Comparison of ENCODE assay signal across 1 cellular context in genomic region chr9:108837530-108837929, GRCh38.
TF ChIP-seq lines count a peak whose summit lies in the region.

No MANE protein-coding gene starts in this region.

TF ChIP-seq in A549, 52 proteins besides CTCF, POLR2A, EP300 and RAD21:
- TF ChIP-seq, protein P1, sequence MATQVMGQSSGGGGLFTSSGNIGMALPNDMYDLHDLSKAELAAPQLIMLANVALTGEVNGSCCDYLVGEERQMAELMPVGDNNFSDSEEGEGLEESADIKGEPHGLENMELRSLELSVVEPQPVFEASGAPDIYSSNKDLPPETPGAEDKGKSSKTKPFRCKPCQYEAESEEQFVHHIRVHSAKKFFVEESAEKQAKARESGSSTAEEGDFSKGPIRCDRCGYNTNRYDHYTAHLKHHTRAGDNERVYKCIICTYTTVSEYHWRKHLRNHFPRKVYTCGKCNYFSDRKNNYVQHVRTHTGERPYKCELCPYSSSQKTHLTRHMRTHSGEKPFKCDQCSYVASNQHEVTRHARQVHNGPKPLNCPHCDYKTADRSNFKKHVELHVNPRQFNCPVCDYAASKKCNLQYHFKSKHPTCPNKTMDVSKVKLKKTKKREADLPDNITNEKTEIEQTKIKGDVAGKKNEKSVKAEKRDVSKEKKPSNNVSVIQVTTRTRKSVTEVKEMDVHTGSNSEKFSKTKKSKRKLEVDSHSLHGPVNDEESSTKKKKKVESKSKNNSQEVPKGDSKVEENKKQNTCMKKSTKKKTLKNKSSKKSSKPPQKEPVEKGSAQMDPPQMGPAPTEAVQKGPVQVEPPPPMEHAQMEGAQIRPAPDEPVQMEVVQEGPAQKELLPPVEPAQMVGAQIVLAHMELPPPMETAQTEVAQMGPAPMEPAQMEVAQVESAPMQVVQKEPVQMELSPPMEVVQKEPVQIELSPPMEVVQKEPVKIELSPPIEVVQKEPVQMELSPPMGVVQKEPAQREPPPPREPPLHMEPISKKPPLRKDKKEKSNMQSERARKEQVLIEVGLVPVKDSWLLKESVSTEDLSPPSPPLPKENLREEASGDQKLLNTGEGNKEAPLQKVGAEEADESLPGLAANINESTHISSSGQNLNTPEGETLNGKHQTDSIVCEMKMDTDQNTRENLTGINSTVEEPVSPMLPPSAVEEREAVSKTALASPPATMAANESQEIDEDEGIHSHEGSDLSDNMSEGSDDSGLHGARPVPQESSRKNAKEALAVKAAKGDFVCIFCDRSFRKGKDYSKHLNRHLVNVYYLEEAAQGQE (IDR thresholded peaks at IDR 0.05): no peak
- TF ChIP-seq MAZ (IDR thresholded peaks at IDR 0.05; ENCODE audit: borderline replicate concordance, low read depth, low read length) (no peak), MYC (IDR thresholded peaks at IDR 0.05; ENCODE audit: borderline replicate concordance, low read length) (no peak), ZFP36 (IDR thresholded peaks at IDR 0.05; ENCODE audit: borderline replicate concordance, partially characterized antibody) (no peak), SREBF2 (IDR thresholded peaks at IDR 0.05) (no peak), JUNB (IDR thresholded peaks at IDR 0.05) (no peak), ZSCAN20 (CRISPR knock-in tag; IDR thresholded peaks at IDR 0.05) (no peak), HOXB5 (CRISPR knock-in tag; IDR thresholded peaks at IDR 0.05) (no peak), PHF8 (IDR thresholded peaks at IDR 0.05; ENCODE audit: borderline replicate concordance, low read depth) (no peak), FOSB (CRISPR knock-in tag; IDR thresholded peaks at IDR 0.05) (no peak)
